ENCODE assay signal across 14 cellular contexts in genomic region chr6:128007658-128008057, GRCh38.
DNase-seq lines count a peak whose midpoint lies in the region; ATAC-seq, FAIRE-seq and TF ChIP-seq lines count a peak whose summit lies in the region.
"Had no signal": no experiment of that assay in that cellular context is flagged by ENCODE, and none has a peak within 500 bp of the region (broad histone marks: within the 10 kb centered on the region; RNA-seq: fewer than 3 reads in every experiment).

No MANE protein-coding gene starts in this region.

- TF ChIP-seq CTCF in Loucy (conservative IDR thresholded peaks at IDR 0.05; ENCODE audit: low read length) (peak; percentile 11; the same call in 1 of the 2 replicates), HepG2 (CRISPR knock-in tag; IDR thresholded peaks at IDR 0.05) (peak; percentile 24; the same call in 1 of the 2 replicates), tibial artery (IDR thresholded peaks at IDR 0.05) (no peak)

- intact Hi-C loops in HepG2 (cut with micrococcal nuclease; ENCODE audit: unreplicated experiment) (loop anchor here (1.0 to 10.0 kb wide), 3 partner anchors 55 to 507 kb away; no protein-coding TSS in a partner anchor), tibial artery (cut with DNase I; ENCODE audit: low total_unique reads) (no loop called here)

- TF ChIP-seq RAD21 in HepG2 (CRISPR knock-in tag; IDR thresholded peaks at IDR 0.05), result no peak

- H3K79me2 ChIP-seq in Loucy (ENCODE audit: insufficient read depth, low read length), result no peaks in the 10 kb centered on the region
- no peaks in the 10 kb centered on the region for H3K79me2 ChIP-seq in HepG2 (ENCODE audit: insufficient read depth, low read length)

- BruUV-seq in HepG2 (replicated peaks; lab: Mats Ljungman, UMichigan), result no TSS peak

- H3K4me1 ChIP-seq in Loucy (ENCODE audit: insufficient read depth, low read length, poor library complexity, severe bottlenecking), result no peaks in the 10 kb centered on the region
- H3K4me1 ChIP-seq in HepG2 (ENCODE audit: insufficient read depth, low read length), result peaks cover 21% of the 10 kb centered on the region
- H3K4me1 ChIP-seq in tibial artery, result no peaks in the 10 kb centered on the region
- H3K4me1 ChIP-seq: BE2C had no signal

- peak in 1 of 2 experiments; percentile 76; a peak in 2 of 4 replicates for TF ChIP-seq EP300 in HepG2 (IDR thresholded peaks at IDR 0.05; ENCODE audit: low read depth in 2 of 2, low read length in 2 of 2)
- no peak for TF ChIP-seq EP300 in HepG2 (CRISPR knock-in tag; IDR thresholded peaks at IDR 0.05; ENCODE audit: borderline replicate concordance)

- H3F3A ChIP-seq in Loucy (ENCODE audit: low read depth), result no peaks in the 10 kb centered on the region

- FAIRE-seq in HepG2 (lab: Jason Lieb, UNC), result no peak
- FAIRE-seq: GM12878 had no signal

- no peak for TF ChIP-seq POLR2A in HepG2 (IDR thresholded peaks at IDR 0.05; ENCODE audit: insufficient read depth in 1 of 2, low read depth in 2 of 2, low read length in 2 of 2)

- H3K4me2 ChIP-seq in Loucy (ENCODE audit: low read depth, low read length, poor library complexity, severe bottlenecking) (no peak overlapping the region), HepG2 (ENCODE audit: low read depth, low read length) (0 out of 2 replicates have a peak overlapping the region, but pooled peaks have one; percentile 4)
- H3K4me2 ChIP-seq: GM23338 had no signal

- H3K9me2 ChIP-seq in Loucy (replicated peaks; ENCODE audit: low read depth, low read length), result no peaks in the 10 kb centered on the region

- WGBS in HepG2 (ENCODE audit: low lambda C conversion rate), result 68% methylated on average over 1 of the region's 1 CpG

- H3K9me3 ChIP-seq in Loucy (ENCODE audit: insufficient read depth, low read depth, low read length) (no peaks in the 10 kb centered on the region), HepG2 (ENCODE audit: low read length) (no peaks in the 10 kb centered on the region), tibial artery (no peaks in the 10 kb centered on the region)
- H3K9me3 ChIP-seq: BE2C had no signal

- H3K27me3 ChIP-seq in Loucy (ENCODE audit: insufficient read depth, low read length, poor library complexity, severe bottlenecking) (no peaks in the 10 kb centered on the region), HepG2 (ENCODE audit: control insufficient read depth in 1 of 2, insufficient read depth in 2 of 2, low read length in 2 of 2) (no peaks in the 10 kb centered on the region), tibial artery (no peaks in the 10 kb centered on the region)
- H3K27me3 ChIP-seq: BE2C had no signal

- CTCF ChIA-PET in HepG2 (lab: Yijun Ruan, JAX; ENCODE audit: low intra/inter-chr PET ratio, low total read pairs), result interaction anchor here (1.2 kb wide), 1 partner anchor 55 kb away, joined by 3 read pairs; no protein-coding TSS in a partner anchor

- ATAC-seq in HepG2, result peak; percentile 98
- ATAC-seq: GM12878, GM23338 had no signal

- POLR2A ChIA-PET in HepG2 (lab: Yijun Ruan, JAX), result interaction anchor here (0.9 kb wide), 1 partner anchor 55 kb away, joined by 3 read pairs; no protein-coding TSS in a partner anchor

- no peak overlapping the region for H2AFZ ChIP-seq in Loucy (ENCODE audit: low read length)
- H2AFZ ChIP-seq in HepG2 (ENCODE audit: low read length), result no peak overlapping the region
- H2AFZ ChIP-seq: GM23338 had no signal

- DNase-seq in fibroblast of gingiva (ENCODE audit: low read depth), result peak; percentile 69
- peak; percentile 57 for DNase-seq in HepG2 (ENCODE audit: low spot score)
- no peak for DNase-seq in NCI-H748 (lab: John Stamatoyannopoulos, UW; ENCODE audit: unreplicated experiment)
- DNase-seq in tibial artery, result no peak
- no peak for DNase-seq in stimulated activated CD4-positive, alpha-beta T cell treated with anti-CD3 and anti-CD28 coated beads, Interleukin-1b, Interleukin-23, amount 100 ng/mL, for 48 hours
- DNase-seq in dedifferentiated amniotic fluid mesenchymal stem cell (ENCODE audit: extremely low spot score), result no peak
- DNase-seq: BE2C; CD4-positive, alpha-beta memory T cell; DMS79; H7 had no signal

- H3K9ac ChIP-seq in Loucy (ENCODE audit: low read depth, low read length, poor library complexity, severe bottlenecking), result no peak overlapping the region
- H3K9ac ChIP-seq in HepG2 (ENCODE audit: insufficient read depth, low read depth, low read length), result no peak overlapping the region

- in situ Hi-C loops in HepG2 (cut with HindIII; ENCODE audit: extremely low pct_ligation_motif_present, low pct_unique_long_range_greater_than_20kb), result no loop called here

- H3K27ac ChIP-seq in HepG2 (ENCODE audit: extremely low read length, insufficient read depth, low read length) (peak overlapping the region; percentile 29), tibial artery (no peak overlapping the region)
- H3K27ac ChIP-seq: C4-2B had no signal

- no peaks in the 10 kb centered on the region for H4K20me1 ChIP-seq in Loucy (ENCODE audit: insufficient read depth, low read length, poor library complexity, severe bottlenecking)
- H4K20me1 ChIP-seq in HepG2 (ENCODE audit: insufficient read depth, low read length), result no peaks in the 10 kb centered on the region

- H3K36me3 ChIP-seq in Loucy (ENCODE audit: insufficient read depth, low read length), result no peaks in the 10 kb centered on the region
- peaks cover 3 to 11% of the 10 kb centered on the region in 2 experiments for H3K36me3 ChIP-seq in HepG2 (replicated peaks in 1 of 2; ENCODE audit: control insufficient read depth in 1 of 2, insufficient read depth in 2 of 2, low read length in 2 of 2)
- H3K36me3 ChIP-seq in tibial artery, result no peaks in the 10 kb centered on the region
- H3K36me3 ChIP-seq: BE2C had no signal

- H3K4me3 ChIP-seq in Loucy (ENCODE audit: low read length, poor library complexity, severe bottlenecking) (no peak overlapping the region), HepG2 (replicated peaks in 1 of 3; ENCODE audit: insufficient read depth in 1 of 3, low read depth in 2 of 3, low read length in 3 of 3) (no peak overlapping the region; a peak in 1 of 6 replicates), tibial artery (no peak overlapping the region)
- H3K4me3 ChIP-seq: GM12878, GM23338 had no signal

TF ChIP-seq in HepG2, 621 proteins besides CTCF, POLR2A, EP300 and RAD21 (continues in another document):
- peak; percentile 57; the same call in 1 of the 2 replicates for TF ChIP-seq ZNF652 (CRISPR knock-in tag; IDR thresholded peaks at IDR 0.05; ENCODE audit: borderline replicate concordance, low read depth)
- peak; percentile 97 for TF ChIP-seq GATAD2A (CRISPR knock-in tag; IDR thresholded peaks at IDR 0.05)
- TF ChIP-seq SAP130 (CRISPR knock-in tag; IDR thresholded peaks at IDR 0.05; ENCODE audit: low read depth), result peak; percentile 57
- TF ChIP-seq MYPOP (CRISPR knock-in tag; IDR thresholded peaks at IDR 0.05), result peak; percentile 28; the same call in 1 of the 2 replicates
- no peak for TF ChIP-seq NONO (IDR thresholded peaks at IDR 0.05)
- 0 out of 2 replicates have a peak, but pooled peaks have one; percentile 38 for TF ChIP-seq NONO (CRISPR knock-in tag; conservative IDR thresholded peaks at IDR 0.05)
- TF ChIP-seq FOXK2 (IDR thresholded peaks at IDR 0.05), result peak; percentile 87; the same call in 1 of the 2 replicates
- peak; percentile 77 for TF ChIP-seq ISL2 (CRISPR knock-in tag; IDR thresholded peaks at IDR 0.05)
- peak; percentile 96; the same call in 1 of the 2 replicates for TF ChIP-seq FOXJ3 (CRISPR knock-in tag; IDR thresholded peaks at IDR 0.05; ENCODE audit: borderline replicate concordance)
- TF ChIP-seq HOMEZ (CRISPR knock-in tag; IDR thresholded peaks at IDR 0.05; ENCODE audit: low read depth), result peak; percentile 79; the same call in 1 of the 2 replicates
- peak; percentile 70; the same call in 1 of the 2 replicates for TF ChIP-seq NCOA2 (CRISPR knock-in tag; IDR thresholded peaks at IDR 0.05)
- peak; percentile 70 for TF ChIP-seq RXRB (CRISPR knock-in tag; IDR thresholded peaks at IDR 0.05; ENCODE audit: borderline replicate concordance)
- peak; percentile 85 for TF ChIP-seq LCORL (IDR thresholded peaks at IDR 0.05)
- TF ChIP-seq LCORL (CRISPR knock-in tag; IDR thresholded peaks at IDR 0.05), result peak; percentile 65
- no peak for TF ChIP-seq AGO2 (optimal IDR thresholded peaks at IDR 0.05; ENCODE audit: low read depth, low read length)
- peak; percentile 72 for TF ChIP-seq ONECUT2 (CRISPR knock-in tag; IDR thresholded peaks at IDR 0.05)

Comparison
In these comparisons a context has a peak if more than half of its experiments do, and no peak if none do; other contexts are left out.
1. CTCF ChIP-seq: peak in Loucy (single experiment) and HepG2 (single experiment); none in tibial artery (0 of 2).
2. DNase-seq: peak in fibroblast of gingiva (single experiment) and HepG2 (single experiment); none in NCI-H748 (single experiment), tibial artery (0 of 2), stimulated activated CD4-positive, alpha-beta T cell treated with anti-CD3 and anti-CD28 coated beads, Interleukin-1b, Interleukin-23, amount 100 ng/mL, for 48 hours (single experiment) and dedifferentiated amniotic fluid mesenchymal stem cell (single experiment).